In the genomic region with DNA sequence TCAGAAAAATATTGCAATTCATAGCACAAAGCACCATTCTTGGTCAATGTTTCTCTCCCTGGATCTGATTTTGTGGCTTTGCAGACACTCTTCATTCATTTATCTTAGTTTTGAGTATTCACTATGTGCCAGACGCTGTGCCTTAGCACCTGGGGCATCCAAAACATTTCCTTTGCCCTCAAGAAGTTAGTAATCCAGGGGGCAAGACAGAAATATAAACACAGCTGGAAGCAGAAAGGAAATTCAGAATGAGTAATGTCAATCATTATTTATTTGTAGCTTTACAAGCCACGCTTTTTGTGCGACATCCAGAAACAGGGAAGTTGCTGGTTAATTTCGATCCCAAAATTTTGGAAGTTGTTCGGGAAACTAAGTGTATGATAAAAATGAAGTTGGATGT, we compare ENCODE assay signal across 20 cellular contexts.
DNase-seq lines count a peak whose midpoint lies in the region; ATAC-seq and TF ChIP-seq lines count a peak whose summit lies in the region.
"Had no signal": no experiment of that assay in that cellular context is flagged by ENCODE, and none has a peak within 500 bp of the region (broad histone marks: within the 10 kb centered on the region; RNA-seq: fewer than 3 reads in every experiment).

No MANE protein-coding gene starts in this region.

- H3K4me1 ChIP-seq in PC-3 (ENCODE audit: insufficient read depth, low read length) = peaks cover 10% of the 10 kb centered on the region
- peaks cover 9% of the 10 kb centered on the region for H3K4me1 ChIP-seq in neural progenitor cell
- H3K4me1 ChIP-seq: A549, Caco-2 had no signal

- H3K4me1 Mint-ChIP-seq in neural progenitor cell = peaks cover 10% of the 10 kb centered on the region

- no peak for ATAC-seq in PC-3
- ATAC-seq: A549; CD8-positive, alpha-beta T cell had no signal

- POLR2A ChIA-PET in PC-3 (lab: Charles Lee; ENCODE audit: unreplicated experiment) = no interaction called here

- no peaks in the 10 kb centered on the region for H3K36me3 ChIP-seq in PC-3 (ENCODE audit: low read depth, low read length)
- H3K36me3 ChIP-seq in brain microvascular endothelial cell (replicated peaks) = no peaks in the 10 kb centered on the region
- H3K36me3 ChIP-seq in neural progenitor cell = no peaks in the 10 kb centered on the region
- H3K36me3 ChIP-seq: BLaER1 treated with 17β-estradiol and CSF1 and Interleukin-3, amounts not matched to agents 10 nM and 100 nM had no signal

- peak; percentile 43 for DNase-seq in PC-3
- DNase-seq in brain microvascular endothelial cell = no peak
- DNase-seq in dermis blood vessel endothelial cell = peak; percentile 55
- no peak for DNase-seq in neural progenitor cell (ENCODE audit: low spot score)
- no peak for DNase-seq in CD1c-positive myeloid dendritic cell (ENCODE audit: extremely low spot score)
- no peak for DNase-seq in NCI-H2107 (lab: John Stamatoyannopoulos, UW)
- no peak for DNase-seq in H4 (ENCODE audit: low spot score)
- DNase-seq in activated gamma-delta T cell (lab: John Stamatoyannopoulos, UW) = no peak
- DNase-seq: AML-193; Caco-2; Calu3; CD4-positive, alpha-beta T cell; CD8-positive, alpha-beta T cell; DMS79 treated with DMSO at 0.1 percent for 48 hours; GF-D8 had no signal

- in situ Hi-C loops in brain microvascular endothelial cell (cut with HindIII; ENCODE audit: low pct_ligation_motif_present, low sequenced_read_pairs) = no loop called here

- H3K4me3 Mint-ChIP-seq in neural progenitor cell = no peak overlapping the region
- H3K4me3 Mint-ChIP-seq: B cell; CD4-positive, alpha-beta T cell; CD8-positive, alpha-beta T cell had no signal

- H3K27ac Mint-ChIP-seq in neural progenitor cell = no peak overlapping the region
- H3K27ac Mint-ChIP-seq: B cell; CD4-positive, alpha-beta T cell; CD8-positive, alpha-beta T cell had no signal

- H3K27me3 ChIP-seq in PC-3 (ENCODE audit: low read length) (no peaks in the 10 kb centered on the region), brain microvascular endothelial cell (replicated peaks) (no peaks in the 10 kb centered on the region), neural progenitor cell (no peaks in the 10 kb centered on the region)
- H3K27me3 ChIP-seq: BLaER1 treated with 17β-estradiol and CSF1 and Interleukin-3, amounts not matched to agents 10 nM and 100 nM had no signal

- intact Hi-C loops in PC-3 (cut with micrococcal nuclease) = no loop called here

- CTCF ChIA-PET in PC-3 (lab: Charles Lee) = no interaction called here

- H3F3A ChIP-seq in PC-3 (ENCODE audit: low read length, unreplicated experiment) = no peaks in the 10 kb centered on the region
- no peaks in the 10 kb centered on the region for H3F3A ChIP-seq in neural progenitor cell (ENCODE audit: low read depth)

- peak overlapping the region; percentile 57; the same call in 1 of the 2 replicates for H2AFZ ChIP-seq in PC-3 (ENCODE audit: low read length)
- H2AFZ ChIP-seq in neural progenitor cell (replicated peaks) = peak overlapping the region; percentile 51

- no peak for TF ChIP-seq CTCF in PC-3 (conservative IDR thresholded peaks at IDR 0.05; ENCODE audit: low read depth, low read length)
- no peak for TF ChIP-seq CTCF in brain microvascular endothelial cell (IDR thresholded peaks at IDR 0.05; ENCODE audit: low read depth, low read length, missing control alignments)
- no peak for TF ChIP-seq CTCF in neural progenitor cell (IDR thresholded peaks at IDR 0.05)

- H3K9me3 Mint-ChIP-seq in neural progenitor cell = no peaks in the 10 kb centered on the region
- H3K9me3 Mint-ChIP-seq: CD4-positive, alpha-beta T cell; CD8-positive, alpha-beta T cell had no signal

- H3K4me3 ChIP-seq in PC-3 (ENCODE audit: low read length) = peak overlapping the region; percentile 36; the same call in 1 of the 2 replicates
- H3K4me3 ChIP-seq in brain microvascular endothelial cell (ENCODE audit: low read depth, low read length) = no peak overlapping the region
- H3K4me3 ChIP-seq in neural progenitor cell = no peak overlapping the region
- H3K4me3 ChIP-seq: A549; BLaER1 treated with 17β-estradiol and CSF1 and Interleukin-3, amounts not matched to agents 10 nM and 100 nM had no signal

- no peaks in the 10 kb centered on the region for H3K36me3 Mint-ChIP-seq in neural progenitor cell
- H3K36me3 Mint-ChIP-seq: CD8-positive, alpha-beta T cell had no signal

- peaks cover 2% of the 10 kb centered on the region for H3K27me3 Mint-ChIP-seq in neural progenitor cell (ENCODE audit: insufficient read depth, low read depth)
- H3K27me3 Mint-ChIP-seq: B cell had no signal

- H3K9ac ChIP-seq in PC-3 (ENCODE audit: low read length) = no peak overlapping the region
- H3K9ac ChIP-seq in neural progenitor cell = no peak overlapping the region
- H3K9ac ChIP-seq: BLaER1 treated with 17β-estradiol and CSF1 and Interleukin-3, amounts not matched to agents 10 nM and 100 nM had no signal

- no peak overlapping the region for H3K27ac ChIP-seq in PC-3 (ENCODE audit: low read length)
- peak overlapping the region; percentile 16 for H3K27ac ChIP-seq in brain microvascular endothelial cell
- H3K27ac ChIP-seq in neural progenitor cell = no peak overlapping the region
- H3K27ac ChIP-seq: 22Rv1; A549; BLaER1 treated with 17β-estradiol and CSF1 and Interleukin-3, amounts not matched to agents 10 nM and 100 nM; C4-2B had no signal

- no TSS peak for BruUV-seq in PC-3 (replicated peaks; lab: Mats Ljungman, UMichigan)

- no peaks in the 10 kb centered on the region for H3K9me3 ChIP-seq in PC-3 (ENCODE audit: low read length)
- H3K9me3 ChIP-seq in neural progenitor cell (ENCODE audit: low read depth) = no peaks in the 10 kb centered on the region
- H3K9me3 ChIP-seq: A549; BLaER1 treated with 17β-estradiol and CSF1 and Interleukin-3, amounts not matched to agents 10 nM and 100 nM; Caco-2 had no signal

- H3K79me2 ChIP-seq in PC-3 (ENCODE audit: low read length) (no peaks in the 10 kb centered on the region), neural progenitor cell (ENCODE audit: low read depth) (no peaks in the 10 kb centered on the region)

- H3K4me2 ChIP-seq in PC-3 (ENCODE audit: low read length) (peak overlapping the region; percentile 32), neural progenitor cell (no peak overlapping the region)
- H3K4me2 ChIP-seq: A549; BLaER1 treated with 17β-estradiol and CSF1 and Interleukin-3, amounts not matched to agents 10 nM and 100 nM had no signal

- H3K9me2 ChIP-seq in PC-3 (replicated peaks; ENCODE audit: low read length) = no peaks in the 10 kb centered on the region

- H4K20me1 ChIP-seq in PC-3 (ENCODE audit: low read length) (no peaks in the 10 kb centered on the region), neural progenitor cell (ENCODE audit: low read depth) (no peaks in the 10 kb centered on the region)
- H4K20me1 ChIP-seq: BLaER1 treated with 17β-estradiol and CSF1 and Interleukin-3, amounts not matched to agents 10 nM and 100 nM had no signal

Comparison
In these comparisons a context has a peak if more than half of its experiments do, and no peak if none do; other contexts are left out.
1. DNase-seq: peak in PC-3 (single experiment) and dermis blood vessel endothelial cell (single experiment); none in brain microvascular endothelial cell (single experiment), neural progenitor cell (single experiment), CD1c-positive myeloid dendritic cell (single experiment), NCI-H2107 (single experiment), H4 (single experiment) and activated gamma-delta T cell (single experiment).